Comparison of ENCODE assay signal across 8 cellular contexts in genomic region chr5:159262472-159262858, GRCh38. TPM values are rescaled to one million over a fixed set of nuclear protein-coding genes. Genes with fewer than 3 reads are reported as not detected.
DNase-seq lines count a peak whose midpoint lies in the region; ATAC-seq and TF ChIP-seq lines count a peak whose summit lies in the region.

No MANE protein-coding gene starts in this region.

- no peak for TF ChIP-seq POLR2A in adrenal gland (IDR thresholded peaks at IDR 0.05)

- H3K27ac Mint-ChIP-seq in IgD-negative memory B cell = peak overlapping the region; percentile 72 to 100 (median 99)
- peak overlapping the region; percentile 97 for H3K27ac Mint-ChIP-seq in stimulated activated memory B cell treated with anti-CD40 and anti-IgM and Interleukin-4, amounts not matched to agents 10 μg/mL and 1 μg/mL and 100 μg/mL, for 72 hours

- peaks cover 16 to 26% (median 25%) of the 10 kb centered on the region in 3 donors for H3K4me1 Mint-ChIP-seq in IgD-negative memory B cell
- peaks cover 28% of the 10 kb centered on the region for H3K4me1 Mint-ChIP-seq in stimulated activated memory B cell treated with anti-CD40 and anti-IgM and Interleukin-4, amounts not matched to agents 10 μg/mL and 1 μg/mL and 100 μg/mL, for 72 hours

- H3K27me3 Mint-ChIP-seq in IgD-negative memory B cell = no peaks in the 10 kb centered on the region
- H3K27me3 Mint-ChIP-seq in stimulated activated memory B cell treated with anti-CD40 and anti-IgM and Interleukin-4, amounts not matched to agents 10 μg/mL and 1 μg/mL and 100 μg/mL, for 72 hours = no peaks in the 10 kb centered on the region

- ATAC-seq in GM21447 (IDR thresholded peaks at IDR 0.05; ENCODE audit: unreplicated experiment) = peak; percentile 18
- ATAC-seq in stimulated activated memory B cell treated with anti-CD40 and anti-IgM and Interleukin-4, amounts not matched to agents 10 μg/mL and 1 μg/mL and 100 μg/mL, for 72 hours = peak; percentile 34

- H3K27me3 ChIP-seq in adrenal gland = no peaks in the 10 kb centered on the region

- H3K36me3 Mint-ChIP-seq in IgD-negative memory B cell = peaks cover 9% of the 10 kb centered on the region
- peaks cover 21% of the 10 kb centered on the region for H3K36me3 Mint-ChIP-seq in stimulated activated memory B cell treated with anti-CD40 and anti-IgM and Interleukin-4, amounts not matched to agents 10 μg/mL and 1 μg/mL and 100 μg/mL, for 72 hours

- intact Hi-C loops in adrenal gland (cut with DNase I) = loop anchor here in 1 of 2 donors (5.0 to 10.0 kb wide), 2 partner anchors 50 to 108 kb away; no protein-coding TSS in a partner anchor

- no peak for TF ChIP-seq CTCF in adrenal gland (IDR thresholded peaks at IDR 0.05)

- 22 to 33% (median 25%) methylated on average over 10 of the region's 10 CpGs for WGBS in adrenal gland, 4 donors

- H3K36me3 ChIP-seq in adrenal gland (replicated peaks in 1 of 2) = no peaks in the 10 kb centered on the region

- H3K4me1 ChIP-seq in adrenal gland (replicated peaks in 1 of 2) = peaks cover 0 to 24% of the 10 kb centered on the region in 2 donors

- H3K9me3 Mint-ChIP-seq in IgD-negative memory B cell = peaks cover 0 to 9% (median 2%) of the 10 kb centered on the region in 3 donors
- no peaks in the 10 kb centered on the region for H3K9me3 Mint-ChIP-seq in stimulated activated memory B cell treated with anti-CD40 and anti-IgM and Interleukin-4, amounts not matched to agents 10 μg/mL and 1 μg/mL and 100 μg/mL, for 72 hours

- peak overlapping the region; percentile 73 to 87 (median 84) for H3K4me3 ChIP-seq in adrenal gland
- H3K4me3 ChIP-seq in iPS-18c (ENCODE audit: insufficient read depth, low read depth, low read length) = peak overlapping the region; percentile 96

- peak overlapping the region; percentile 86 to 100 (median 99) for H3K4me3 Mint-ChIP-seq in IgD-negative memory B cell
- peak overlapping the region; percentile 85 for H3K4me3 Mint-ChIP-seq in stimulated activated memory B cell treated with anti-CD40 and anti-IgM and Interleukin-4, amounts not matched to agents 10 μg/mL and 1 μg/mL and 100 μg/mL, for 72 hours

- peak; percentile 65 for DNase-seq in DMS 273 (lab: John Stamatoyannopoulos, UW; ENCODE audit: unreplicated experiment)
- DNase-seq in adrenal gland = peak in 1 of 7 donors; percentile 1
- DNase-seq in NCI-H187 treated with DMSO at 0.1 percent for 48 hours (lab: John Stamatoyannopoulos, UW) = no peak
- DNase-seq in T-helper 9 cell = no peak

- peak overlapping the region; percentile 57 to 92 (median 74) for H3K27ac ChIP-seq in adrenal gland

- H3K9me3 ChIP-seq in adrenal gland (replicated peaks in 1 of 3) (no peaks in the 10 kb centered on the region), iPS-18c (ENCODE audit: control insufficient read depth, insufficient read depth, low read length) (no peaks in the 10 kb centered on the region)

RNA-seq across cellular contexts. Expression of gene UBLCP1, which starts 0.6 kb away (rescaled TPM):
- polyA plus RNA-seq in IgD-negative memory B cell = 45.1 TPM
- 10 to 100 TPM; 12.7 to 25.5 (median 21.1) TPM for total RNA-seq in adrenal gland
- 10 to 100 TPM; 11.3 to 27.2 (median 27.1) TPM for polyA plus RNA-seq in adrenal gland

RNA-seq across cellular contexts. Expression of gene RNF145, which starts 53.1 kb away (rescaled TPM):
- polyA plus RNA-seq in IgD-negative memory B cell (15.6 TPM), adrenal gland (10 to 100 TPM; 20.2 to 72.0 (median 22.5) TPM)
- 100 to 1,000 TPM in 3 of 8 donors, 10 to 100 TPM in 5; 65.2 to 138 (median 76.7) TPM for total RNA-seq in adrenal gland
